2 cellular contexts compared by ENCODE assay signal in genomic region chr16:4623593-4623992, GRCh38.
TF ChIP-seq lines count a peak whose summit lies in the region.

No MANE protein-coding gene starts in this region.

TF ChIP-seq in K562, 482 proteins besides CTCF, POLR2A, EP300 and RAD21:
- no peak for TF ChIP-seq XRCC3 (IDR thresholded peaks at IDR 0.05)
- TF ChIP-seq MCM3 (IDR thresholded peaks at IDR 0.05) = no peak
- no peak for TF ChIP-seq ZNF24 (IDR thresholded peaks at IDR 0.05)
- no peak for TF ChIP-seq ATF3 (IDR thresholded peaks at IDR 0.05)
- no peak for TF ChIP-seq ATF3 (CRISPR knock-in tag; conservative IDR thresholded peaks at IDR 0.05)
- no peak for TF ChIP-seq HNRNPK (IDR thresholded peaks at IDR 0.05; ENCODE audit: low read depth, low read length, poor library complexity, severe bottlenecking)
- TF ChIP-seq, protein P1, sequence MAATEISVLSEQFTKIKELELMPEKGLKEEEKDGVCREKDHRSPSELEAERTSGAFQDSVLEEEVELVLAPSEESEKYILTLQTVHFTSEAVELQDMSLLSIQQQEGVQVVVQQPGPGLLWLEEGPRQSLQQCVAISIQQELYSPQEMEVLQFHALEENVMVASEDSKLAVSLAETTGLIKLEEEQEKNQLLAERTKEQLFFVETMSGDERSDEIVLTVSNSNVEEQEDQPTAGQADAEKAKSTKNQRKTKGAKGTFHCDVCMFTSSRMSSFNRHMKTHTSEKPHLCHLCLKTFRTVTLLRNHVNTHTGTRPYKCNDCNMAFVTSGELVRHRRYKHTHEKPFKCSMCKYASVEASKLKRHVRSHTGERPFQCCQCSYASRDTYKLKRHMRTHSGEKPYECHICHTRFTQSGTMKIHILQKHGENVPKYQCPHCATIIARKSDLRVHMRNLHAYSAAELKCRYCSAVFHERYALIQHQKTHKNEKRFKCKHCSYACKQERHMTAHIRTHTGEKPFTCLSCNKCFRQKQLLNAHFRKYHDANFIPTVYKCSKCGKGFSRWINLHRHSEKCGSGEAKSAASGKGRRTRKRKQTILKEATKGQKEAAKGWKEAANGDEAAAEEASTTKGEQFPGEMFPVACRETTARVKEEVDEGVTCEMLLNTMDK (IDR thresholded peaks at IDR 0.05; ENCODE audit: borderline replicate concordance, insufficient read depth, low read depth, low read length, poor library complexity, severe bottlenecking) = no peak
- no peak for TF ChIP-seq NEUROD1 (IDR thresholded peaks at IDR 0.05; ENCODE audit: borderline replicate concordance, low read depth, low read length, partially characterized antibody)
- TF ChIP-seq, protein P2, sequence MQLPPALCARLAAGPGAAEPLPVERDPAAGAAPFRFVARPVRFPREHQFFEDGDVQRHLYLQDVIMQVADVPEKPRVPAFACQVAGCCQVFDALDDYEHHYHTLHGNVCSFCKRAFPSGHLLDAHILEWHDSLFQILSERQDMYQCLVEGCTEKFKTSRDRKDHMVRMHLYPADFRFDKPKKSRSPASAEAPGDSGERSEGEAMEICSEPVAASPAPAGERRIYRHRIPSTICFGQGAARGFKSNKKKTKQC (CRISPR knock-in tag; IDR thresholded peaks at IDR 0.05) = no peak
- no peak for TF ChIP-seq HBP1 (CRISPR knock-in tag; IDR thresholded peaks at IDR 0.05)
- TF ChIP-seq ADNP (tag; IDR thresholded peaks at IDR 0.05) = no peak

TF ChIP-seq in GM12891, 5 proteins besides CTCF, POLR2A, EP300 and RAD21:
- TF ChIP-seq PAX5 (IDR thresholded peaks at IDR 0.05; ENCODE audit: insufficient read depth, low read length, severe bottlenecking) (no peak), POU2F2 (IDR thresholded peaks at IDR 0.05; ENCODE audit: low read depth, low read length) (no peak)
